ENCODE assay signal across 22 cellular contexts in genomic region chr2:143467011-143467410, GRCh38.
DNase-seq lines count a peak whose midpoint lies in the region; ATAC-seq, FAIRE-seq and TF ChIP-seq lines count a peak whose summit lies in the region.
"Had no signal": no experiment of that assay in that cellular context is flagged by ENCODE, and none has a peak within 500 bp of the region (broad histone marks: within the 10 kb centered on the region; RNA-seq: fewer than 3 reads in every experiment).

No MANE protein-coding gene starts in this region.

- H3K27ac ChIP-seq in SK-N-SH (ENCODE audit: low read depth in 2 of 2, low read length in 1 of 2): no peak overlapping the region
- no peak overlapping the region for H3K27ac ChIP-seq in A549
- no peak overlapping the region for H3K27ac ChIP-seq in GM23248
- H3K27ac ChIP-seq in K562 (ENCODE audit: extremely low read depth, low read depth, low read length): no peak overlapping the region
- no peak overlapping the region for H3K27ac ChIP-seq in effector memory CD4-positive, alpha-beta T cell (ENCODE audit: insufficient read depth, low read length, poor library complexity, severe bottlenecking)

- in situ Hi-C loops in GM23248 (cut with MboI): no loop called here
- in situ Hi-C loops in K562 (cut with MboI): no loop called here

- CTCF ChIA-PET in SK-N-SH (lab: Yijun Ruan, JAX): interaction anchor here (1.1 kb wide), 1 partner anchor 8 kb away, joined by 3 read pairs; no protein-coding TSS in a partner anchor
- CTCF ChIA-PET in A549 (lab: Yijun Ruan, JAX): interaction anchor here (0.8 kb wide), 1 partner anchor 284 kb away, joined by 3 read pairs; no protein-coding TSS in a partner anchor
- CTCF ChIA-PET in K562 (lab: Yijun Ruan, JAX; ENCODE audit: low intra/inter-chr PET ratio): no interaction called here

- intact Hi-C loops in K562 (cut with micrococcal nuclease): no loop called here

- ATAC-seq in SK-N-SH treated with all-trans-retinoic acid at 6 μM for 48 hours (no peak), A549 (no peak), K562 (no peak)
- ATAC-seq: GM12878 had no signal

- no peak for TF ChIP-seq RAD21 in SK-N-SH (IDR thresholded peaks at IDR 0.05; ENCODE audit: low read length)
- no peak for TF ChIP-seq RAD21 in A549 (conservative IDR thresholded peaks at IDR 0.05 in 1 of 2, IDR thresholded peaks at IDR 0.05 in 1 of 2)
- TF ChIP-seq RAD21 in K562 (CRISPR knock-in tag; conservative IDR thresholded peaks at IDR 0.05 in 1 of 2, IDR thresholded peaks at IDR 0.05 in 1 of 2): no peak

- H3K9me2 ChIP-seq in SK-N-SH (no peaks in the 10 kb centered on the region), GM23248 (ENCODE audit: insufficient read depth) (no peaks in the 10 kb centered on the region)

- H3K4me1 ChIP-seq in SK-N-SH (ENCODE audit: control insufficient read depth in 1 of 2, insufficient read depth in 2 of 2, low read depth in 1 of 2, low read length in 1 of 2): no peaks in the 10 kb centered on the region
- H3K4me1 ChIP-seq in A549: no peaks in the 10 kb centered on the region
- H3K4me1 ChIP-seq in GM23248 (ENCODE audit: insufficient read depth): no peaks in the 10 kb centered on the region
- no peaks in the 10 kb centered on the region for H3K4me1 ChIP-seq in K562 (replicated peaks in 1 of 2; ENCODE audit: control insufficient read depth in 2 of 2, insufficient read depth in 2 of 2, low read length in 2 of 2)
- no peaks in the 10 kb centered on the region for H3K4me1 ChIP-seq in effector memory CD4-positive, alpha-beta T cell (ENCODE audit: control insufficient read depth, insufficient read depth, low read length, poor library complexity, severe bottlenecking)
- H3K4me1 ChIP-seq: BE2C had no signal

- H3K9ac ChIP-seq in SK-N-SH (no peak overlapping the region), GM23248 (no peak overlapping the region), K562 (ENCODE audit: insufficient read depth in 1 of 2, low read depth in 2 of 2, low read length in 2 of 2) (no peak overlapping the region)

- H3K4me3 Mint-ChIP-seq in mesothelial cell of epicardium: no peak overlapping the region
- H3K4me3 Mint-ChIP-seq: CD8-positive, alpha-beta memory T cell; H9 had no signal

- H2AFZ ChIP-seq in SK-N-SH (ENCODE audit: low read depth): peak overlapping the region; percentile 27; the same call in 1 of the 2 replicates
- H2AFZ ChIP-seq in GM23248: peak overlapping the region; percentile 23; the same call in 1 of the 2 replicates
- H2AFZ ChIP-seq in K562 (ENCODE audit: low read depth, low read length): no peak overlapping the region; the same call in 1 of the 2 replicates

- no peak for TF ChIP-seq CTCF in SK-N-SH (IDR thresholded peaks at IDR 0.05)
- no peak for TF ChIP-seq CTCF in A549 (IDR thresholded peaks at IDR 0.05)
- no peak for TF ChIP-seq CTCF in K562 (IDR thresholded peaks at IDR 0.05 in 2 of 3, conservative IDR thresholded peaks at IDR 0.05 in 1 of 3; ENCODE audit: insufficient read depth in 2 of 3, low read depth in 1 of 3, low read length in 3 of 3)
- no peak for TF ChIP-seq CTCF in mesothelial cell of epicardium (IDR thresholded peaks at IDR 0.05; ENCODE audit: unreplicated experiment)
- TF ChIP-seq CTCF in GM20000 (IDR thresholded peaks at IDR 0.05; ENCODE audit: extremely low read depth, missing control alignments): no peak

- H3K4me2 ChIP-seq in SK-N-SH (no peak overlapping the region), A549 (no peak overlapping the region), GM23248 (ENCODE audit: unreplicated experiment) (no peak overlapping the region), K562 (ENCODE audit: insufficient read depth, low read length) (no peak overlapping the region)

- no peaks in the 10 kb centered on the region for H3K27me3 Mint-ChIP-seq in mesothelial cell of epicardium (ENCODE audit: low read depth)
- H3K27me3 Mint-ChIP-seq: CD4-positive, CD25-positive, alpha-beta regulatory T cell; CD8-positive, alpha-beta memory T cell had no signal

- FAIRE-seq in A549 (lab: Jason Lieb, UNC): no peak
- FAIRE-seq in K562 (lab: Jason Lieb, UNC): no peak
- FAIRE-seq: GM12878 had no signal

- no peaks in the 10 kb centered on the region for H3K9me1 ChIP-seq in K562 (ENCODE audit: control insufficient read depth, insufficient read depth, low read length)

- peaks cover 6% of the 10 kb centered on the region for H3K4me1 Mint-ChIP-seq in mesothelial cell of epicardium

- POLR2A ChIA-PET in SK-N-SH (lab: Yijun Ruan, JAX): no interaction called here
- POLR2A ChIA-PET in A549 (lab: Yijun Ruan, JAX): no interaction called here
- POLR2A ChIA-PET in K562 (lab: Yijun Ruan, JAX): no interaction called here

- H3F3A ChIP-seq in SK-N-SH (replicated peaks; ENCODE audit: insufficient read depth) (no peaks in the 10 kb centered on the region), GM23248 (ENCODE audit: insufficient read depth) (no peaks in the 10 kb centered on the region)

- no peak overlapping the region for H3K27ac Mint-ChIP-seq in mesothelial cell of epicardium
- H3K27ac Mint-ChIP-seq: CD4-positive, CD25-positive, alpha-beta regulatory T cell had no signal

- TF ChIP-seq POLR2A in A549 (IDR thresholded peaks at IDR 0.05; ENCODE audit: low read length) (no peak), K562 (conservative IDR thresholded peaks at IDR 0.05) (no peak)

- BruUV-seq in K562 (replicated peaks; lab: Mats Ljungman, UMichigan): no TSS peak

- H3K36me3 ChIP-seq in SK-N-SH (replicated peaks in 1 of 2; ENCODE audit: control insufficient read depth in 1 of 2, insufficient read depth in 2 of 2, low read length in 1 of 2): no peaks in the 10 kb centered on the region
- no peaks in the 10 kb centered on the region for H3K36me3 ChIP-seq in GM23248 (ENCODE audit: low read depth)
- no peaks in the 10 kb centered on the region for H3K36me3 ChIP-seq in K562 (ENCODE audit: control insufficient read depth, insufficient read depth, low read length)
- peaks cover 3% of the 10 kb centered on the region for H3K36me3 ChIP-seq in effector memory CD4-positive, alpha-beta T cell (ENCODE audit: control insufficient read depth, insufficient read depth, low read length)
- H3K36me3 ChIP-seq: BE2C had no signal

- no peaks in the 10 kb centered on the region for H3K27me3 ChIP-seq in SK-N-SH (ENCODE audit: insufficient read depth)
- H3K27me3 ChIP-seq in GM23248 (replicated peaks; ENCODE audit: insufficient read depth): no peaks in the 10 kb centered on the region
- no peaks in the 10 kb centered on the region for H3K27me3 ChIP-seq in K562 (ENCODE audit: control insufficient read depth in 2 of 2, insufficient read depth in 2 of 2, low read length in 2 of 2)
- H3K27me3 ChIP-seq in effector memory CD4-positive, alpha-beta T cell (replicated peaks; ENCODE audit: control insufficient read depth, insufficient read depth, low read length, poor library complexity, severe bottlenecking): no peaks in the 10 kb centered on the region
- H3K27me3 ChIP-seq: BE2C had no signal

- H3K36me3 Mint-ChIP-seq in mesothelial cell of epicardium: no peaks in the 10 kb centered on the region

- no peaks in the 10 kb centered on the region for H3K79me2 ChIP-seq in SK-N-SH (ENCODE audit: insufficient read depth)
- no peaks in the 10 kb centered on the region for H3K79me2 ChIP-seq in GM23248 (ENCODE audit: insufficient read depth)
- H3K79me2 ChIP-seq in K562 (ENCODE audit: control insufficient read depth, insufficient read depth, low read length): no peaks in the 10 kb centered on the region

- H3K9me3 Mint-ChIP-seq in mesothelial cell of epicardium: peaks cover 14% of the 10 kb centered on the region
- H3K9me3 Mint-ChIP-seq: CD4-positive, CD25-positive, alpha-beta regulatory T cell; CD8-positive, alpha-beta memory T cell; H9 had no signal

- 85% methylated on average over 3 of the region's 3 CpGs for WGBS in SK-N-SH (ENCODE audit: low lambda C conversion rate)
- WGBS in A549 (ENCODE audit: missing lambda C conversion rate): 69% methylated on average over 3 of the region's 3 CpGs
- 70 to 75% methylated on average over 3 of the region's 3 CpGs for WGBS in GM23248 (ENCODE audit: low coverage in 1 of 2, low lambda C conversion rate in 2 of 2, missing lambda C conversion rate in 2 of 2), 2 experiments
- 7% methylated on average over 3 of the region's 3 CpGs for WGBS in K562 (ENCODE audit: insufficient coverage, low coverage, missing lambda C conversion rate)

- no peaks in the 10 kb centered on the region for H4K20me1 ChIP-seq in SK-N-SH (ENCODE audit: insufficient read depth)
- no peaks in the 10 kb centered on the region for H4K20me1 ChIP-seq in GM23248 (ENCODE audit: insufficient read depth)
- no peaks in the 10 kb centered on the region for H4K20me1 ChIP-seq in K562 (replicated peaks; ENCODE audit: control insufficient read depth, insufficient read depth, low read length)

- no peaks in the 10 kb centered on the region for H3K9me3 ChIP-seq in SK-N-SH
- no peaks in the 10 kb centered on the region for H3K9me3 ChIP-seq in A549
- no peaks in the 10 kb centered on the region for H3K9me3 ChIP-seq in GM23248 (ENCODE audit: low read depth)
- no peaks in the 10 kb centered on the region for H3K9me3 ChIP-seq in K562 (replicated peaks; ENCODE audit: control insufficient read depth, insufficient read depth, low read depth, low read length)
- no peaks in the 10 kb centered on the region for H3K9me3 ChIP-seq in effector memory CD4-positive, alpha-beta T cell (ENCODE audit: control insufficient read depth, low read length)
- H3K9me3 ChIP-seq: BE2C had no signal

- TF ChIP-seq EP300 in SK-N-SH (IDR thresholded peaks at IDR 0.05; ENCODE audit: borderline replicate concordance in 1 of 2, low read depth in 1 of 2, low read length in 1 of 2) (no peak), A549 (IDR thresholded peaks at IDR 0.05) (no peak), K562 (IDR thresholded peaks at IDR 0.05; ENCODE audit: low read length) (no peak)

- no peak overlapping the region for H3K4me3 ChIP-seq in SK-N-SH (ENCODE audit: low read depth in 2 of 2, low read length in 1 of 2)
- H3K4me3 ChIP-seq in A549: no peak overlapping the region
- H3K4me3 ChIP-seq in GM23248: no peak overlapping the region
- no peak overlapping the region for H3K4me3 ChIP-seq in K562
- no peak overlapping the region for H3K4me3 ChIP-seq in effector memory CD4-positive, alpha-beta T cell (ENCODE audit: insufficient read depth, low read depth, low read length, poor library complexity, severe bottlenecking)
- H3K4me3 ChIP-seq: GM12878 had no signal

- no peak for DNase-seq in SK-N-SH
- DNase-seq in A549 (ENCODE audit: low read depth in 1 of 2, low spot score in 1 of 2): no peak
- no peak for DNase-seq in GM23248
- no peak for DNase-seq in K562 (ENCODE audit: extremely low read depth in 1 of 4, low spot score in 3 of 4)
- DNase-seq in effector memory CD4-positive, alpha-beta T cell: no peak
- DNase-seq in mesothelial cell of epicardium (ENCODE audit: low spot score in 2 of 2, unreplicated experiment in 2 of 2): no peak
- no peak for DNase-seq in GM20000 (ENCODE audit: low spot score)
- DNase-seq: 8988T; ACHN; BE2C; C1 segment of cervical spinal cord; CD4-positive, CD25-positive, alpha-beta regulatory T cell; CD8-positive, alpha-beta memory T cell; COR-L47; DMS 273 treated with DMSO at 0.1 percent for 48 hours; DMS53; DND-41; EL; GOT3; H9 had no signal

TF ChIP-seq in SK-N-SH, 30 proteins besides CTCF, POLR2A, EP300 and RAD21 (continues in another document):
- no peak for TF ChIP-seq RXRA (IDR thresholded peaks at IDR 0.05; ENCODE audit: borderline replicate concordance, low read depth)

TF ChIP-seq in SK-N-SH treated with all-trans-retinoic acid at 6 μM for 48 hours, 23 proteins besides CTCF, POLR2A, EP300 and RAD21 (continues in another document):
- TF ChIP-seq ISL1 (CRISPR knock-in tag; IDR thresholded peaks at IDR 0.05): no peak
